In genomic region chr7:39894904-39895303, GRCh38 we compare ENCODE assay signal across 21 cellular contexts.
"Had no signal": no experiment of that assay in that cellular context is flagged by ENCODE, and none has a peak within 500 bp of the region (broad histone marks: within the 10 kb centered on the region; RNA-seq: fewer than 3 reads in every experiment).

No MANE protein-coding gene starts in this region.

- H3K9me3 ChIP-seq: body of pancreas, left ventricle myocardium inferior, tibial nerve had no signal

- H3K27ac Mint-ChIP-seq: activated CD4-positive, alpha-beta T cell treated with anti-CD3 and anti-CD28 coated beads, Interleukin-2, amount 10 ng/mL, durations not matched to agents 7 days and 5 days; activated T-cell treated with anti-CD3 and anti-CD28 coated beads, Interleukin-2, amount 50 U/mL, for 72 hours; memory B cell; natural killer cell treated with Interleukin-12 subunit alpha and Interleukin-12 subunit beta and Interleukin-15 and Interleukin-18, amount 100 ng/mL, for 72 hours; T-helper 2 cell treated with Interferon-gamma antibody and Interleukin-4, amounts not matched to agents 5 μg/mL and 100 μg/mL, for 36 hours had no signal

- H3K4me1 ChIP-seq: body of pancreas, tibial nerve had no signal

- DNase-seq: activated CD4-positive, alpha-beta T cell treated with anti-CD3 and anti-CD28 coated beads, Interleukin-2, amount 10 ng/mL, durations not matched to agents 7 days and 5 days; activated CD4-positive, CD25-positive, alpha-beta regulatory T cell; activated CD8-positive, alpha-beta memory T cell treated with anti-CD3 and anti-CD28 coated beads, Interleukin-2, amount 50 U/mL, for 48 hours; activated gamma-delta T cell; activated T-cell treated with anti-CD3 and anti-CD28 coated beads, Interleukin-2, amount 50 U/mL, for 72 hours; body of pancreas; cortex of kidney; effector CD8-positive, alpha-beta T cell; kidney; left ventricle myocardium inferior; small intestine; stimulated activated CD4-positive, alpha-beta T cell treated with anti-CD3 and anti-CD28 coated beads, Interleukin-4, amount 100 ng/mL, for 24 hours; stimulated activated naive CD4-positive, alpha-beta T cell had no signal

- H3K4me3 Mint-ChIP-seq: activated CD4-positive, alpha-beta T cell treated with anti-CD3 and anti-CD28 coated beads, Interleukin-2, amount 10 ng/mL, durations not matched to agents 7 days and 5 days; activated T-cell treated with anti-CD3 and anti-CD28 coated beads, Interleukin-2, amount 50 U/mL, for 72 hours; central memory CD8-positive, alpha-beta T cell; memory B cell; natural killer cell treated with Interleukin-12 subunit alpha and Interleukin-12 subunit beta and Interleukin-15 and Interleukin-18, amount 100 ng/mL, for 72 hours; T-helper 2 cell treated with Interferon-gamma antibody and Interleukin-4, amounts not matched to agents 5 μg/mL and 100 μg/mL, for 36 hours had no signal

- H3K27ac ChIP-seq: body of pancreas, hepatocyte, left ventricle myocardium inferior, tibial nerve had no signal

- H2AFZ ChIP-seq: hepatocyte had no signal

- H3K9me3 Mint-ChIP-seq: activated CD4-positive, alpha-beta T cell treated with anti-CD3 and anti-CD28 coated beads, Interleukin-2, amount 10 ng/mL, durations not matched to agents 7 days and 5 days; activated naive CD4-positive, alpha-beta T cell treated with anti-CD3 and anti-CD28 coated beads, Interleukin-2, amount 50 U/mL, for 72 hours; activated T-cell treated with anti-CD3 and anti-CD28 coated beads, Interleukin-2, amount 50 U/mL, for 72 hours; central memory CD8-positive, alpha-beta T cell; memory B cell; natural killer cell treated with Interleukin-12 subunit alpha and Interleukin-12 subunit beta and Interleukin-15 and Interleukin-18, amount 100 ng/mL, for 72 hours; T-helper 2 cell treated with Interferon-gamma antibody and Interleukin-4, amounts not matched to agents 5 μg/mL and 100 μg/mL, for 36 hours had no signal

- H3K36me3 ChIP-seq: left ventricle myocardium inferior, tibial nerve had no signal

- H3K4me1 Mint-ChIP-seq: central memory CD8-positive, alpha-beta T cell; memory B cell had no signal

- H3K79me2 ChIP-seq: hepatocyte had no signal

- ATAC-seq: activated naive CD4-positive, alpha-beta T cell treated with anti-CD3 and anti-CD28 coated beads, Interleukin-2, amount 50 U/mL, for 72 hours; activated T-cell treated with anti-CD3 and anti-CD28 coated beads, Interleukin-2, amount 50 U/mL, for 72 hours; body of pancreas; natural killer cell treated with Interleukin-12 subunit alpha and Interleukin-12 subunit beta and Interleukin-15 and Interleukin-18, amount 100 ng/mL, for 72 hours; right cardiac atrium had no signal

- H3K27me3 ChIP-seq: body of pancreas, hepatocyte, tibial nerve had no signal

- H3K36me3 Mint-ChIP-seq: activated naive CD4-positive, alpha-beta T cell treated with anti-CD3 and anti-CD28 coated beads, Interleukin-2, amount 50 U/mL, for 72 hours; memory B cell; natural killer cell treated with Interleukin-12 subunit alpha and Interleukin-12 subunit beta and Interleukin-15 and Interleukin-18, amount 100 ng/mL, for 72 hours had no signal

- H3K4me3 ChIP-seq: body of pancreas, hepatocyte, left ventricle myocardium inferior, tibial nerve had no signal

- H3K4me2 ChIP-seq: hepatocyte had no signal
